ENCODE assay signal across 8 cellular contexts in the genomic region with DNA sequence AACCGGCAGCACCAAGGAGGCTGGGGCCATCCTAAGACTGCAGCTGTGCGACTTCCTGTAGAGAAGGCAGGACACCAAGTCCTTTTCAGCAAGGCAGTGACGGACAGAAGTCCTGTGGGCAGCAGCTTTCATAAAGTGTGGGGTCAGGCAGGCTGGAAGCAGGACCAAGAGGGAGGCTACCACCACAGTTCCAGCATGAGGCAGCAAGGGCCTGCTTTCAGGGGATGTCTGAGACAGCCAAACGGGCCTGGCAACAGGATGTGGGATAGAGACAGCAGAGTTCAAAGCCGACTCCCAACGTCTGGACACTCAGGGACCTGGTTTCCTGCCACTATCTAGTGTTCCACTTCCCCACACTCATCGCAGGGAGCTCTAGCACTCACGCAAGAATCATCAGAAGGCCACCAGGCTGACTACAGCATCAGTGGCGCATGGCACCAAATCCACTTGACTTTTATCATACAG. TPM values are rescaled to one million over a fixed set of nuclear protein-coding genes. Genes with fewer than 3 reads are reported as not detected.
DNase-seq lines count a peak whose midpoint lies in the region; ATAC-seq and TF ChIP-seq lines count a peak whose summit lies in the region.

No MANE protein-coding gene starts in this region.

- H3K27me3 Mint-ChIP-seq in activated T-cell treated with anti-CD3 and anti-CD28 coated beads, Interleukin-2, amount 50 U/mL, for 24 hours = no peaks in the 10 kb centered on the region
- H3K27me3 Mint-ChIP-seq in T-helper 1 cell treated with Interleukin-12 subunit alpha and Interleukin-12 subunit beta and Interleukin-4 antibody, amounts not matched to agents 30 μg/mL and 1 μg/mL, for 36 hours (ENCODE audit: low read depth) = no peaks in the 10 kb centered on the region

- H3K36me3 Mint-ChIP-seq in activated T-cell treated with anti-CD3 and anti-CD28 coated beads, Interleukin-2, amount 50 U/mL, for 24 hours (ENCODE audit: low read depth) = peaks cover 24% of the 10 kb centered on the region
- peaks cover 11% of the 10 kb centered on the region for H3K36me3 Mint-ChIP-seq in T-helper 1 cell treated with Interleukin-12 subunit alpha and Interleukin-12 subunit beta and Interleukin-4 antibody, amounts not matched to agents 30 μg/mL and 1 μg/mL, for 36 hours (ENCODE audit: low read depth)

- intact Hi-C loops in gastrocnemius medialis (cut with DNase I; ENCODE audit: low total_unique reads) = loop anchor here (5.0 kb wide), 1 partner anchor 71 kb away; no protein-coding TSS in a partner anchor

- ATAC-seq in gastrocnemius medialis = peak; percentile 58 to 70
- ATAC-seq in HG03280 (IDR thresholded peaks at IDR 0.05; ENCODE audit: unreplicated experiment) = no peak

- H3K27ac Mint-ChIP-seq in activated T-cell treated with anti-CD3 and anti-CD28 coated beads, Interleukin-2, amount 50 U/mL, for 24 hours = peak overlapping the region; percentile 93
- H3K27ac Mint-ChIP-seq in T-helper 1 cell treated with Interleukin-12 subunit alpha and Interleukin-12 subunit beta and Interleukin-4 antibody, amounts not matched to agents 30 μg/mL and 1 μg/mL, for 36 hours = peak overlapping the region; percentile 82

- H3K4me3 ChIP-seq in fibroblast of mammary gland (ENCODE audit: control insufficient read depth, low read depth, low read length) = no peak overlapping the region
- peak overlapping the region in 3 of 4 donors; percentile 7 to 35 (median 29) for H3K4me3 ChIP-seq in gastrocnemius medialis
- H3K4me3 ChIP-seq in HAP-1 = no peak overlapping the region

- in situ Hi-C loops in gastrocnemius medialis (cut with MboI; ENCODE audit: low sequenced_read_pairs in 4 of 4) (loop anchor here in 1 of 4 donors (10.0 to 25.0 kb wide), 2 partner anchors 54 to 129 kb away; partner anchors contain the start of gene HAPSTR1), HAP-1 (cut with MboI; ENCODE audit: low sequenced_read_pairs) (no loop called here)

- no peak for TF ChIP-seq CTCF in fibroblast of mammary gland (conservative IDR thresholded peaks at IDR 0.05; ENCODE audit: control insufficient read depth, insufficient read depth, low read depth, low read length)
- no peak for TF ChIP-seq CTCF in gastrocnemius medialis (IDR thresholded peaks at IDR 0.05 in 4 of 5, conservative IDR thresholded peaks at IDR 0.05 in 1 of 5)

- H3K27me3 ChIP-seq in gastrocnemius medialis = no peaks in the 10 kb centered on the region
- no peaks in the 10 kb centered on the region for H3K27me3 ChIP-seq in HAP-1 (ENCODE audit: low read depth)

- H3K4me3 Mint-ChIP-seq in activated T-cell treated with anti-CD3 and anti-CD28 coated beads, Interleukin-2, amount 50 U/mL, for 24 hours = peak overlapping the region; percentile 84
- peak overlapping the region; percentile 96 for H3K4me3 Mint-ChIP-seq in T-helper 1 cell treated with Interleukin-12 subunit alpha and Interleukin-12 subunit beta and Interleukin-4 antibody, amounts not matched to agents 30 μg/mL and 1 μg/mL, for 36 hours

- H3K9me3 ChIP-seq in gastrocnemius medialis = no peaks in the 10 kb centered on the region
- no peaks in the 10 kb centered on the region for H3K9me3 ChIP-seq in HAP-1

- H3K4me1 Mint-ChIP-seq in activated T-cell treated with anti-CD3 and anti-CD28 coated beads, Interleukin-2, amount 50 U/mL, for 24 hours (ENCODE audit: low read depth) = peaks cover 82% of the 10 kb centered on the region
- H3K4me1 Mint-ChIP-seq in T-helper 1 cell treated with Interleukin-12 subunit alpha and Interleukin-12 subunit beta and Interleukin-4 antibody, amounts not matched to agents 30 μg/mL and 1 μg/mL, for 36 hours (ENCODE audit: low read depth) = peaks cover 63% of the 10 kb centered on the region

- DNase-seq in activated T-cell treated with anti-CD3 and anti-CD28 coated beads, Interleukin-2, amount 50 U/mL, for 24 hours = peak; percentile 43
- DNase-seq in activated T-cell treated with anti-CD3 and anti-CD28 coated beads for 4 hours (no peak), fibroblast of mammary gland (ENCODE audit: low read depth) (peak; percentile 73), gastrocnemius medialis (peak; percentile 29 to 66), HAP-1 (ENCODE audit: low spot score in 2 of 2) (no peak), germinal center (ENCODE audit: low spot score) (no peak)

- no peaks in the 10 kb centered on the region for H3K36me3 ChIP-seq in gastrocnemius medialis
- H3K36me3 ChIP-seq in HAP-1 (replicated peaks) = peaks cover 3% of the 10 kb centered on the region; the same call in 1 of the 2 replicates

- H3K27ac ChIP-seq in gastrocnemius medialis = peak overlapping the region; percentile 69 to 82 (median 77)

- H3K4me1 ChIP-seq in gastrocnemius medialis (peaks cover 74 to 79% of the 10 kb centered on the region in 2 donors), HAP-1 (peaks cover 17% of the 10 kb centered on the region)

- peak; percentile 13 to 20 for TF ChIP-seq POLR2A in gastrocnemius medialis (IDR thresholded peaks at IDR 0.05)

- no peaks in the 10 kb centered on the region for H3K9me3 Mint-ChIP-seq in activated T-cell treated with anti-CD3 and anti-CD28 coated beads, Interleukin-2, amount 50 U/mL, for 24 hours
- no peaks in the 10 kb centered on the region for H3K9me3 Mint-ChIP-seq in T-helper 1 cell treated with Interleukin-12 subunit alpha and Interleukin-12 subunit beta and Interleukin-4 antibody, amounts not matched to agents 30 μg/mL and 1 μg/mL, for 36 hours

RNA-seq across cellular contexts. Expression of gene USP7, which starts 5.3 kb away (rescaled TPM):
- 10 to 100 TPM; 79.7 to 99.2 (median 85.6) TPM for total RNA-seq in gastrocnemius medialis

Comparison
In these comparisons a context has a peak if more than half of its experiments do, and no peak if none do; other contexts are left out.
1. DNase-seq: peak in activated T-cell treated with anti-CD3 and anti-CD28 coated beads, Interleukin-2, amount 50 U/mL, for 24 hours (single experiment), fibroblast of mammary gland (single experiment) and gastrocnemius medialis (2 of 2); none in activated T-cell treated with anti-CD3 and anti-CD28 coated beads for 4 hours (single experiment), HAP-1 (0 of 2) and germinal center (single experiment).
2. H3K4me3 ChIP-seq: peak in gastrocnemius medialis (3 of 4); none in fibroblast of mammary gland (single experiment) and HAP-1 (single experiment).